ENCODE assay signal across 10 cellular contexts in genomic region chr3:4772171-4772804, GRCh38.
DNase-seq lines count a peak whose midpoint lies in the region; ATAC-seq lines count a peak whose summit lies in the region.
"Had no signal": no experiment of that assay in that cellular context is flagged by ENCODE, and none has a peak within 500 bp of the region (broad histone marks: within the 10 kb centered on the region; RNA-seq: fewer than 3 reads in every experiment).

No MANE protein-coding gene starts in this region.

- no peaks in the 10 kb centered on the region for H3K27me3 ChIP-seq in aorta (ENCODE audit: control insufficient read depth in 1 of 2, insufficient read depth in 2 of 2, low read length in 1 of 2)
- H3K27me3 ChIP-seq: BLaER1 had no signal

- peak overlapping the region; percentile 5 for H3K4me3 Mint-ChIP-seq in activated naive CD8-positive, alpha-beta T cell treated with anti-CD3 and anti-CD28 coated beads, Interleukin-2, amount 10 ng/mL, durations not matched to agents 7 days and 5 days
- H3K4me3 Mint-ChIP-seq in activated naive CD8-positive, alpha-beta T cell treated with anti-CD3 and anti-CD28 coated beads, Interleukin-2, amount 50 U/mL, for 24 hours = no peak overlapping the region
- H3K4me3 Mint-ChIP-seq in naive B cell = no peak overlapping the region

- H3K9me3 ChIP-seq in aorta (ENCODE audit: control insufficient read depth, low read length) = no peaks in the 10 kb centered on the region
- H3K9me3 ChIP-seq: BLaER1 had no signal

- peak overlapping the region; percentile 52 to 73 for H3K27ac ChIP-seq in aorta (ENCODE audit: low read depth in 1 of 2, low read length in 2 of 2)
- H3K27ac ChIP-seq: BLaER1 had no signal

- intact Hi-C loops in aorta (cut with DNase I) = loop anchor here (5.0 kb wide), 2 partner anchors 35 to 50 kb away; no protein-coding TSS in a partner anchor

- peak overlapping the region; percentile 66 for H3K27ac Mint-ChIP-seq in activated naive CD8-positive, alpha-beta T cell treated with anti-CD3 and anti-CD28 coated beads, Interleukin-2, amount 10 ng/mL, durations not matched to agents 7 days and 5 days
- H3K27ac Mint-ChIP-seq in activated naive CD8-positive, alpha-beta T cell treated with anti-CD3 and anti-CD28 coated beads, Interleukin-2, amount 50 U/mL, for 24 hours = no peak overlapping the region
- H3K27ac Mint-ChIP-seq in naive B cell = peak overlapping the region in 4 of 6 donors; percentile 2 to 75 (median 54)

- no peaks in the 10 kb centered on the region for H3K27me3 Mint-ChIP-seq in activated naive CD8-positive, alpha-beta T cell treated with anti-CD3 and anti-CD28 coated beads, Interleukin-2, amount 10 ng/mL, durations not matched to agents 7 days and 5 days
- H3K27me3 Mint-ChIP-seq in activated naive CD8-positive, alpha-beta T cell treated with anti-CD3 and anti-CD28 coated beads, Interleukin-2, amount 50 U/mL, for 24 hours = no peaks in the 10 kb centered on the region
- H3K27me3 Mint-ChIP-seq in naive B cell = no peaks in the 10 kb centered on the region

- DNase-seq in activated naive CD8-positive, alpha-beta T cell treated with anti-CD3 and anti-CD28 coated beads, Interleukin-2, amount 10 ng/mL, durations not matched to agents 7 days and 5 days = no peak
- DNase-seq in activated naive CD8-positive, alpha-beta T cell treated with anti-CD3 and anti-CD28 coated beads, Interleukin-2, amount 50 U/mL, for 24 hours = no peak
- no peak for DNase-seq in naive B cell
- DNase-seq in aorta = peak; percentile 90 to 93
- DNase-seq in midbrain (lab: John Stamatoyannopoulos, UW) = no peak
- no peak for DNase-seq in NCI-H748 treated with DMSO at 0.1 percent for 48 hours (lab: John Stamatoyannopoulos, UW)
- DNase-seq in NCI-H1436 (lab: John Stamatoyannopoulos, UW) = no peak
- DNase-seq: activated naive CD4-positive, alpha-beta T cell treated with Interleukin-2 at 50 U/mL for 16 hours had no signal

- H3K9me3 Mint-ChIP-seq in activated naive CD8-positive, alpha-beta T cell treated with anti-CD3 and anti-CD28 coated beads, Interleukin-2, amount 10 ng/mL, durations not matched to agents 7 days and 5 days = peaks cover 5% of the 10 kb centered on the region
- no peaks in the 10 kb centered on the region for H3K9me3 Mint-ChIP-seq in activated naive CD8-positive, alpha-beta T cell treated with anti-CD3 and anti-CD28 coated beads, Interleukin-2, amount 50 U/mL, for 24 hours
- no peaks in the 10 kb centered on the region for H3K9me3 Mint-ChIP-seq in naive B cell

- no peak overlapping the region for H3K4me3 ChIP-seq in aorta (ENCODE audit: low read length in 2 of 2)
- H3K4me3 ChIP-seq: BLaER1 had no signal

- peaks cover 0 to 2% of the 10 kb centered on the region in 2 donors for H3K4me1 ChIP-seq in aorta (ENCODE audit: control insufficient read depth in 1 of 2, insufficient read depth in 2 of 2, low read length in 2 of 2)
- H3K4me1 ChIP-seq: BLaER1 had no signal

- WGBS in aorta, 2 donors = 2 to 7% methylated on average over 4 of the region's 4 CpGs

- peaks cover 0 to 10% of the 10 kb centered on the region in 2 donors for H3K36me3 ChIP-seq in aorta (ENCODE audit: control insufficient read depth in 1 of 2, insufficient read depth in 2 of 2, low read length in 1 of 2)

- peaks cover 51% of the 10 kb centered on the region for H3K4me1 Mint-ChIP-seq in activated naive CD8-positive, alpha-beta T cell treated with anti-CD3 and anti-CD28 coated beads, Interleukin-2, amount 10 ng/mL, durations not matched to agents 7 days and 5 days
- H3K4me1 Mint-ChIP-seq in activated naive CD8-positive, alpha-beta T cell treated with anti-CD3 and anti-CD28 coated beads, Interleukin-2, amount 50 U/mL, for 24 hours = peaks cover 31% of the 10 kb centered on the region
- peaks cover 0 to 4% (median 4%) of the 10 kb centered on the region in 3 donors for H3K4me1 Mint-ChIP-seq in naive B cell

- peaks cover 78% of the 10 kb centered on the region for H3K36me3 Mint-ChIP-seq in activated naive CD8-positive, alpha-beta T cell treated with anti-CD3 and anti-CD28 coated beads, Interleukin-2, amount 10 ng/mL, durations not matched to agents 7 days and 5 days
- peaks cover 53% of the 10 kb centered on the region for H3K36me3 Mint-ChIP-seq in activated naive CD8-positive, alpha-beta T cell treated with anti-CD3 and anti-CD28 coated beads, Interleukin-2, amount 50 U/mL, for 24 hours (ENCODE audit: low read depth)
- peaks cover 14 to 22% of the 10 kb centered on the region in 2 donors for H3K36me3 Mint-ChIP-seq in naive B cell

- POLR2A ChIA-PET in activated naive CD8-positive, alpha-beta T cell treated with anti-CD3 and anti-CD28 coated beads, Interleukin-2, amount 10 ng/mL, durations not matched to agents 7 days and 5 days (lab: Charles Lee) = no interaction called here

- ATAC-seq in activated naive CD8-positive, alpha-beta T cell treated with anti-CD3 and anti-CD28 coated beads, Interleukin-2, amount 10 ng/mL, durations not matched to agents 7 days and 5 days (ENCODE audit: low read depth) = no peak
- no peak for ATAC-seq in activated naive CD8-positive, alpha-beta T cell treated with anti-CD3 and anti-CD28 coated beads, Interleukin-2, amount 50 U/mL, for 24 hours
- peak; percentile 43 for ATAC-seq in esophagus mucosa
- no peak for ATAC-seq in naive B cell (ENCODE audit: low read depth in 2 of 2)
- ATAC-seq in aorta (ENCODE audit: low FRiP score) = peak; percentile 88

Comparison
In these comparisons a context has a peak if more than half of its experiments do, and no peak if none do; other contexts are left out.
1. ATAC-seq: peak in esophagus mucosa (single experiment) and aorta (single experiment); none in activated naive CD8-positive, alpha-beta T cell treated with anti-CD3 and anti-CD28 coated beads, Interleukin-2, amount 10 ng/mL, durations not matched to agents 7 days and 5 days (single experiment), activated naive CD8-positive, alpha-beta T cell treated with anti-CD3 and anti-CD28 coated beads, Interleukin-2, amount 50 U/mL, for 24 hours (single experiment) and naive B cell (0 of 2).
2. DNase-seq: peak in aorta (2 of 2); none in activated naive CD8-positive, alpha-beta T cell treated with anti-CD3 and anti-CD28 coated beads, Interleukin-2, amount 10 ng/mL, durations not matched to agents 7 days and 5 days (single experiment), activated naive CD8-positive, alpha-beta T cell treated with anti-CD3 and anti-CD28 coated beads, Interleukin-2, amount 50 U/mL, for 24 hours (single experiment), naive B cell (single experiment), midbrain (single experiment), NCI-H748 treated with DMSO at 0.1 percent for 48 hours (single experiment) and NCI-H1436 (single experiment).